ENCODE assay signal across 1 cellular context in genomic region chr4:4937926-4938325, GRCh38.
TF ChIP-seq lines count a peak whose summit lies in the region.

No MANE protein-coding gene starts in this region.

TF ChIP-seq in GM23338, 12 proteins besides CTCF, POLR2A, EP300 and RAD21 (continued from another document):
- TF ChIP-seq ZNF462 (CRISPR knock-in tag; IDR thresholded peaks at IDR 0.05) (no peak), ZNF331 (CRISPR knock-in tag; IDR thresholded peaks at IDR 0.05; ENCODE audit: low read depth) (no peak)
